8 cellular contexts compared by ENCODE assay signal in the genomic region with DNA sequence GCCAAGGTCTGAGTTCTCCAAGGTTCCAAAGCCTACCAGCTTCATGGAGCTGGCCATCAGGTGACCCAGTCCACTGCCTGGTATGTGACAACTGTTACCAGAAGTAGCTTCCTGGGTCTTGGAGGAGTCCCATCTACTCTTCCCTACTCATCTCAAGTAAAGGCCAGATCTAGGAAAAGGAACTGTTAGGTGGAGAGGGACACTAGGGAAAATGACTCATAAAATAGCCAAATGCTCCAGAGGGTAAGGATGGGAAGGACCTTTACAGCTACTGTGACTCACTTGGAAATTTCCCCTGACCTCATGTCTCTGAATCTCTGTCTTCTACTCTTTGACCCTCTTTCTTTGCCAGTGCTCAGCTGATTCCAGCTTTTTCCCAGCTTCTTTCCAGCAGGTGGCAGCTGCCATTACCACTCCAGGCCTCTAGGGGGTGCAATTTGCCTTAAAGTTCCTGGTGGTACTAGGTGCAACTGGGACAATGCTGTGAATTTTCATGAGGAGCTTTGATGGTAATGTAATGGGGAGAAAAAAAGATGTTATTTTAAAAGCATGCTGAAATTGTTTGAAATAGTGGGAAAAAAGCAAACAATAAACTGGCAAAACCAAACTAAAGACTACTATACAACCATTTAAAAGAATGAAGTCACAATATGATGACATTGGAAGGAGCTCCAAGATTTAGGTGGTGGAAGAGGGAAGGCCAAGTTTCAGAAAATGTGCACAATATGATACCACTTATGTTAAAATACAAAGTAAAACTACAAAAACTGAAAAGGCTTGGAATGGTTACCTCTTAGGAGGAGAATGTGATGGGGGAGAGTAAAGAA. TPM values are rescaled to one million over a fixed set of nuclear protein-coding genes. Genes with fewer than 3 reads are reported as not detected.
A peak's percentile ranks its signal among the peaks of the same experiment; 100 is the strongest.
DNase-seq lines count a peak whose midpoint lies in the region; ATAC-seq and TF ChIP-seq lines count a peak whose summit lies in the region.

No MANE protein-coding gene starts in this region.

- H3K9me2 ChIP-seq in neural cell (ENCODE audit: insufficient read depth, low read length) = no peaks in the 10 kb centered on the region

- no peaks in the 10 kb centered on the region for H3K27me3 Mint-ChIP-seq in CD4-positive, alpha-beta memory T cell
- no peaks in the 10 kb centered on the region; the same call in 1 of the 2 replicates for H3K27me3 Mint-ChIP-seq in HFFc6 (ENCODE audit: insufficient read depth)
- no peaks in the 10 kb centered on the region for H3K27me3 Mint-ChIP-seq in activated T-cell treated with anti-CD3 and anti-CD28 coated beads, Interleukin-2, amount 50 U/mL, for 24 hours

- POLR2A ChIA-PET in CD4-positive, alpha-beta memory T cell (lab: Charles Lee; ENCODE audit: partially characterized antibody) = no interaction called here

- H3K27me3 ChIP-seq in CD4-positive, alpha-beta memory T cell (ENCODE audit: insufficient read depth, low read length) = no peaks in the 10 kb centered on the region
- H3K27me3 ChIP-seq in neural cell (ENCODE audit: insufficient read depth, low read depth, low read length) (no peaks in the 10 kb centered on the region), upper lobe of right lung (no peaks in the 10 kb centered on the region)

- no peaks in the 10 kb centered on the region for H3F3A ChIP-seq in neural cell (ENCODE audit: insufficient read depth, low read length, poor library complexity, severe bottlenecking)

- DNase-seq in CD4-positive, alpha-beta memory T cell = peak; percentile 34 to 53 (median 43)
- peak; percentile 62 for DNase-seq in HFFc6
- DNase-seq in NCI-H82 treated with DMSO at 0.1 percent for 48 hours (lab: John Stamatoyannopoulos, UW; ENCODE audit: unreplicated experiment) = peak; percentile 12
- peak; percentile 65 for DNase-seq in activated T-cell treated with anti-CD3 and anti-CD28 coated beads, Interleukin-2, amount 50 U/mL, for 24 hours
- peak; percentile 71 for DNase-seq in fibroblast of peridontal ligament (ENCODE audit: extremely low read depth)
- DNase-seq in upper lobe of right lung = peak; percentile 73

- no peaks in the 10 kb centered on the region for H3K4me1 ChIP-seq in CD4-positive, alpha-beta memory T cell (ENCODE audit: insufficient read depth, low read length)
- no peaks in the 10 kb centered on the region for H3K4me1 ChIP-seq in upper lobe of right lung

- H3K9me3 ChIP-seq in CD4-positive, alpha-beta memory T cell (ENCODE audit: control insufficient read depth in 1 of 2, low read length in 2 of 2) = no peaks in the 10 kb centered on the region
- H3K9me3 ChIP-seq in neural cell (ENCODE audit: low read length) (no peaks in the 10 kb centered on the region), upper lobe of right lung (no peaks in the 10 kb centered on the region)

- no peaks in the 10 kb centered on the region for H3K9me3 Mint-ChIP-seq in CD4-positive, alpha-beta memory T cell
- H3K9me3 Mint-ChIP-seq in HFFc6 = no peaks in the 10 kb centered on the region
- no peaks in the 10 kb centered on the region for H3K9me3 Mint-ChIP-seq in activated T-cell treated with anti-CD3 and anti-CD28 coated beads, Interleukin-2, amount 50 U/mL, for 24 hours

- no peak overlapping the region for H3K4me2 ChIP-seq in neural cell (ENCODE audit: low read length)

- no peak overlapping the region for H2AFZ ChIP-seq in neural cell (ENCODE audit: low read depth, low read length)

- CTCF ChIA-PET in CD4-positive, alpha-beta memory T cell (lab: Charles Lee; ENCODE audit: partially characterized antibody) = interaction anchor here (0.5 to 4.2 kb wide), 43 partner anchors 9 to 721 kb away, joined by 3 to 65 read pairs (median 5); a partner anchor contains a TSS

- peak; percentile 76 for ATAC-seq in upper lobe of right lung
- no peak for ATAC-seq in GM18909 (IDR thresholded peaks at IDR 0.05; ENCODE audit: poor library complexity, unreplicated experiment)

- intact Hi-C loops in CD4-positive, alpha-beta memory T cell (cut with micrococcal nuclease) = loop anchor here (1.0 kb wide), 2 partner anchors 97 to 188 kb away; no protein-coding TSS in a partner anchor
- intact Hi-C loops in upper lobe of right lung (cut with DNase I) = no loop called here

- TF ChIP-seq EP300 in neural cell (conservative IDR thresholded peaks at IDR 0.05; ENCODE audit: poor library complexity, severe bottlenecking) = no peak

- H3K36me3 ChIP-seq in CD4-positive, alpha-beta memory T cell (ENCODE audit: insufficient read depth, low read length) = peaks cover 10% of the 10 kb centered on the region
- no peaks in the 10 kb centered on the region for H3K36me3 ChIP-seq in neural cell (ENCODE audit: insufficient read depth, low read length)
- H3K36me3 ChIP-seq in upper lobe of right lung = peaks cover 45% of the 10 kb centered on the region

- no peaks in the 10 kb centered on the region for H4K20me1 ChIP-seq in neural cell (ENCODE audit: insufficient read depth)

- peaks cover 20 to 31% of the 10 kb centered on the region in 2 donors for H3K36me3 Mint-ChIP-seq in CD4-positive, alpha-beta memory T cell
- H3K36me3 Mint-ChIP-seq in HFFc6 (ENCODE audit: low read depth) = peaks cover 7% of the 10 kb centered on the region
- H3K36me3 Mint-ChIP-seq in activated T-cell treated with anti-CD3 and anti-CD28 coated beads, Interleukin-2, amount 50 U/mL, for 24 hours (ENCODE audit: low read depth) = peaks cover 41% of the 10 kb centered on the region

- peak; percentile 99 for TF ChIP-seq CTCF in HFFc6 (IDR thresholded peaks at IDR 0.05)
- TF ChIP-seq CTCF in neural cell (IDR thresholded peaks at IDR 0.05; ENCODE audit: poor library complexity, severe bottlenecking) = peak; percentile 97
- TF ChIP-seq CTCF in upper lobe of right lung (IDR thresholded peaks at IDR 0.05) = peak; percentile 99

- H3K27ac Mint-ChIP-seq in CD4-positive, alpha-beta memory T cell = peak overlapping the region in 1 of 7 donors; percentile 52
- H3K27ac Mint-ChIP-seq in HFFc6 = no peak overlapping the region
- H3K27ac Mint-ChIP-seq in activated T-cell treated with anti-CD3 and anti-CD28 coated beads, Interleukin-2, amount 50 U/mL, for 24 hours = no peak overlapping the region

- H3K4me3 Mint-ChIP-seq in CD4-positive, alpha-beta memory T cell = no peak overlapping the region
- H3K4me3 Mint-ChIP-seq in HFFc6 = no peak overlapping the region
- H3K4me3 Mint-ChIP-seq in activated T-cell treated with anti-CD3 and anti-CD28 coated beads, Interleukin-2, amount 50 U/mL, for 24 hours = no peak overlapping the region

- H3K27ac ChIP-seq in CD4-positive, alpha-beta memory T cell (ENCODE audit: low read depth, low read length) = no peak overlapping the region
- H3K27ac ChIP-seq in neural cell (ENCODE audit: low read length) (no peak overlapping the region), upper lobe of right lung (no peak overlapping the region)

- no peak overlapping the region for H3K4me3 ChIP-seq in CD4-positive, alpha-beta memory T cell (ENCODE audit: low read length in 2 of 2)
- no peak overlapping the region for H3K4me3 ChIP-seq in neural cell (ENCODE audit: low read length)
- H3K4me3 ChIP-seq in upper lobe of right lung = no peak overlapping the region

- no peaks in the 10 kb centered on the region for H3K79me2 ChIP-seq in neural cell (replicated peaks; ENCODE audit: insufficient read depth, low read length)

- H3K4me1 Mint-ChIP-seq in CD4-positive, alpha-beta memory T cell = no peaks in the 10 kb centered on the region
- peaks cover 23% of the 10 kb centered on the region for H3K4me1 Mint-ChIP-seq in HFFc6 (ENCODE audit: low read depth)
- H3K4me1 Mint-ChIP-seq in activated T-cell treated with anti-CD3 and anti-CD28 coated beads, Interleukin-2, amount 50 U/mL, for 24 hours (ENCODE audit: low read depth) = no peaks in the 10 kb centered on the region

- no peak overlapping the region for H3K9ac ChIP-seq in neural cell (ENCODE audit: low read length)

- peak; percentile 94 for TF ChIP-seq RAD21 in neural cell (conservative IDR thresholded peaks at IDR 0.05)

RNA-seq across cellular contexts. Expression of a gene that starts 27.1 kb away (rescaled TPM):
- 1 to 10 TPM; 1.3 to 1.4 TPM for total RNA-seq in CD4-positive, alpha-beta memory T cell
- under 1 TPM; 0.09 to 0.55 TPM for polyA plus RNA-seq in CD4-positive, alpha-beta memory T cell
- 1 to 10 TPM in 5 of 6 experiments, under 1 TPM in 1; 0.96 to 2.2 (median 1.4) TPM for total RNA-seq in HFFc6 (2021; fragmentation: NEBNext Ultra II Directional; extraction: Animal tissue kit (Norgen Biotek cat#: 25700))
- 0.58 and 1.0 TPM in 2 replicates for polyA plus RNA-seq in neural cell
- 1.2 and 1.6 TPM in 2 replicates for polyA minus RNA-seq in neural cell
- 6.9 TPM for total RNA-seq in upper lobe of right lung

RNA-seq across cellular contexts. Expression of a gene that starts 54.6 kb away (rescaled TPM):
- total RNA-seq in CD4-positive, alpha-beta memory T cell = 10 to 100 TPM; 13.9 to 16.3 TPM
- 1 to 10 TPM in 1 of 2 donors, under 1 TPM in 1; 0.33 to 1.4 TPM for polyA plus RNA-seq in CD4-positive, alpha-beta memory T cell
- total RNA-seq in HFFc6 (2021; fragmentation: NEBNext Ultra II Directional; extraction: Animal tissue kit (Norgen Biotek cat#: 25700)) = 10 to 100 TPM; 21.6 to 23.6 (median 22.6) TPM
- 51.8 and 56.6 TPM in 2 replicates for polyA plus RNA-seq in neural cell
- 39.7 and 45.8 TPM in 2 replicates for polyA minus RNA-seq in neural cell
- total RNA-seq in upper lobe of right lung = 28.8 TPM

RNA-seq across cellular contexts. Expression of a gene that starts 54.8 kb away (rescaled TPM):
- not detected for total RNA-seq in CD4-positive, alpha-beta memory T cell
- not detected for polyA plus RNA-seq in CD4-positive, alpha-beta memory T cell
- not detected for total RNA-seq in HFFc6 (2021; fragmentation: NEBNext Ultra II Directional; extraction: Animal tissue kit (Norgen Biotek cat#: 25700))
- 0.99 and 1.6 TPM in 2 replicates for polyA plus RNA-seq in neural cell
- 1.5 and 1.7 TPM in 2 replicates for polyA minus RNA-seq in neural cell
- total RNA-seq in upper lobe of right lung = not detected

Comparison
In these comparisons a context has a peak if more than half of its experiments do, and no peak if none do; other contexts are left out.
1. DNase-seq: peak in every context shown above with its lines; median percentile 73 in upper lobe of right lung; 71 in fibroblast of peridontal ligament; 65 in activated T-cell treated with anti-CD3 and anti-CD28 coated beads, Interleukin-2, amount 50 U/mL, for 24 hours; 62 in HFFc6; 43 in CD4-positive, alpha-beta memory T cell; 12 in NCI-H82 treated with DMSO at 0.1 percent for 48 hours.